1 cellular context compared by ENCODE assay signal in the genomic region with DNA sequence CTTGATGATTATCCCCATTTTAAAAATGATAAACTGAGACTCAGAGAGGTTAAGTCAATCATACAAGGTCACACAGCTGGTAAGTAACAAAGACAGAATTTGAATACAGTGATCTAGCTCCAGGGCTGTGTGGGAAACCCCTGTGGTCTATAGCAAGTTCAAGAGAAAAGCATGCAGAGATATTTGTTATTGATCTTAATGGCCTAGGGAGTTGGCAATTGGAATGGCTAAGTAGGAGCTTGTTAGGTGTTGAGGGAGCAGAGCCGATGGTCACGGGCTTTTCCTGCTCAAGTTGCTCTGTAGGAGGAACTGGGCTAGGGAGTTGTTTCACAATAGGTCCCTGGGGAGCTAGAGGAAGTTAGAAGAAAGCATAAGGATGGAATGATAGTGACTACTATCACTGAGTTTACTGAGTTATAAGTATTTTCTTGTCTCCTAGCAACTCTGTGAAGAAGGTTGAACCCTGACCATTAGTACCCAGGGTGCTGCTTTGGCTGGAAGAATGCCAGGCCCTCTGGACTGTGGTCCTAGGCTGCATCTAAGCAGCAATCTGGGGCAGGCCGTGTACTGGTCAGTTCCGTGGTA.
TF ChIP-seq lines count a peak whose summit lies in the region.

No MANE protein-coding gene starts in this region.

TF ChIP-seq in WTC11, 78 proteins besides CTCF, POLR2A, EP300 and RAD21 (continued from another document):
- TF ChIP-seq, protein P1, sequence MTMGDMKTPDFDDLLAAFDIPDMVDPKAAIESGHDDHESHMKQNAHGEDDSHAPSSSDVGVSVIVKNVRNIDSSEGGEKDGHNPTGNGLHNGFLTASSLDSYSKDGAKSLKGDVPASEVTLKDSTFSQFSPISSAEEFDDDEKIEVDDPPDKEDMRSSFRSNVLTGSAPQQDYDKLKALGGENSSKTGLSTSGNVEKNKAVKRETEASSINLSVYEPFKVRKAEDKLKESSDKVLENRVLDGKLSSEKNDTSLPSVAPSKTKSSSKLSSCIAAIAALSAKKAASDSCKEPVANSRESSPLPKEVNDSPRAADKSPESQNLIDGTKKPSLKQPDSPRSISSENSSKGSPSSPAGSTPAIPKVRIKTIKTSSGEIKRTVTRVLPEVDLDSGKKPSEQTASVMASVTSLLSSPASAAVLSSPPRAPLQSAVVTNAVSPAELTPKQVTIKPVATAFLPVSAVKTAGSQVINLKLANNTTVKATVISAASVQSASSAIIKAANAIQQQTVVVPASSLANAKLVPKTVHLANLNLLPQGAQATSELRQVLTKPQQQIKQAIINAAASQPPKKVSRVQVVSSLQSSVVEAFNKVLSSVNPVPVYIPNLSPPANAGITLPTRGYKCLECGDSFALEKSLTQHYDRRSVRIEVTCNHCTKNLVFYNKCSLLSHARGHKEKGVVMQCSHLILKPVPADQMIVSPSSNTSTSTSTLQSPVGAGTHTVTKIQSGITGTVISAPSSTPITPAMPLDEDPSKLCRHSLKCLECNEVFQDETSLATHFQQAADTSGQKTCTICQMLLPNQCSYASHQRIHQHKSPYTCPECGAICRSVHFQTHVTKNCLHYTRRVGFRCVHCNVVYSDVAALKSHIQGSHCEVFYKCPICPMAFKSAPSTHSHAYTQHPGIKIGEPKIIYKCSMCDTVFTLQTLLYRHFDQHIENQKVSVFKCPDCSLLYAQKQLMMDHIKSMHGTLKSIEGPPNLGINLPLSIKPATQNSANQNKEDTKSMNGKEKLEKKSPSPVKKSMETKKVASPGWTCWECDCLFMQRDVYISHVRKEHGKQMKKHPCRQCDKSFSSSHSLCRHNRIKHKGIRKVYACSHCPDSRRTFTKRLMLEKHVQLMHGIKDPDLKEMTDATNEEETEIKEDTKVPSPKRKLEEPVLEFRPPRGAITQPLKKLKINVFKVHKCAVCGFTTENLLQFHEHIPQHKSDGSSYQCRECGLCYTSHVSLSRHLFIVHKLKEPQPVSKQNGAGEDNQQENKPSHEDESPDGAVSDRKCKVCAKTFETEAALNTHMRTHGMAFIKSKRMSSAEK (CRISPR knock-in tag; IDR thresholded peaks at IDR 0.05; ENCODE audit: borderline replicate concordance) = no peak
- no peak for TF ChIP-seq ZNF671 (CRISPR knock-in tag; IDR thresholded peaks at IDR 0.05)
